1 cellular context compared by ENCODE assay signal in the genomic region with DNA sequence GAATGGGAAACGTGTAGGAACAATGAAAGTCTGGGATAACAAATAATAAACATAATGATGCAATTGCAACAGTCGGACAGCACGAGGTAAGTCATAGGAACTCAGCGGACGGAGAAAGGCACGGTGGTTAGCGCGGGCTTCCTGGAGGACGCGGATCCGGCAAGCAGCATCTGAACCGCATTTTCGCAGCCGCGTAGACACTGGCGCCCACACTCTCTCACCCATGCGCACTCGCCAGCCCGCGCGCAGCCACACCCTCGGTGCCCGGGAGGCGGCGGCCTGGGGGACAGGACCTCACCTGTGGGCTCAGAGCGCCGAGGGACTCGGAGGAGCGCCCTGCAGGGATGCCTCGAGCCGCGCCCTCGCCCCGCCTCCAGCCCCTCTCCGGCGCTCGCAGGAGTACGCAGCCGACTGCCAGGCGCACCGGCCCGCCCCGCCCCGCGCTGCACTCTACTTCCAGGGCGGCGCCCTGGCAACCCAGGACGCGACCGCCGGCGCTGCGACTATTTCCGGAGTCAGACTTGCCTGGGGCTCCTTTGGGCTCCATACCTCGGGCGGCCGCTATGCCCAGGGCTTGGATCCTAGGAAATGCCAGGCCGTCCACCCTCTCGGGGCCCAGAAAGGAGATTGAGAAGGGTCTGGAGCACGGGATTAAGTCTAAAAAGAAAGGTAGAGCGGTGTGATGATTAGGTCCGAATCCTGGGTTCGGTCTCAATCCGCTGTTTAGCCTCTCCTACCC.
TF ChIP-seq lines count a peak whose summit lies in the region.

A gene (minus strand): TSS at position 413 of the 739 bp plus-strand sequence. CDS start 13,805 bp downstream, outside the sequence.

TF ChIP-seq in HepG2, 621 proteins besides CTCF, POLR2A, EP300 and RAD21 (continued from another document and continues in another):
- TF ChIP-seq SAP130 (CRISPR knock-in tag; IDR thresholded peaks at IDR 0.05; ENCODE audit: low read depth) = peak; percentile 99
- no peak for TF ChIP-seq SP1 (IDR thresholded peaks at IDR 0.05)
- 0 out of 2 replicates have a peak, but pooled peaks have one; percentile 21 for TF ChIP-seq SP1 (CRISPR knock-in tag; IDR thresholded peaks at IDR 0.05)
- TF ChIP-seq ZNF33B (CRISPR knock-in tag; IDR thresholded peaks at IDR 0.05) = peak; percentile 61; the same call in 1 of the 2 replicates
- TF ChIP-seq, protein P1, sequence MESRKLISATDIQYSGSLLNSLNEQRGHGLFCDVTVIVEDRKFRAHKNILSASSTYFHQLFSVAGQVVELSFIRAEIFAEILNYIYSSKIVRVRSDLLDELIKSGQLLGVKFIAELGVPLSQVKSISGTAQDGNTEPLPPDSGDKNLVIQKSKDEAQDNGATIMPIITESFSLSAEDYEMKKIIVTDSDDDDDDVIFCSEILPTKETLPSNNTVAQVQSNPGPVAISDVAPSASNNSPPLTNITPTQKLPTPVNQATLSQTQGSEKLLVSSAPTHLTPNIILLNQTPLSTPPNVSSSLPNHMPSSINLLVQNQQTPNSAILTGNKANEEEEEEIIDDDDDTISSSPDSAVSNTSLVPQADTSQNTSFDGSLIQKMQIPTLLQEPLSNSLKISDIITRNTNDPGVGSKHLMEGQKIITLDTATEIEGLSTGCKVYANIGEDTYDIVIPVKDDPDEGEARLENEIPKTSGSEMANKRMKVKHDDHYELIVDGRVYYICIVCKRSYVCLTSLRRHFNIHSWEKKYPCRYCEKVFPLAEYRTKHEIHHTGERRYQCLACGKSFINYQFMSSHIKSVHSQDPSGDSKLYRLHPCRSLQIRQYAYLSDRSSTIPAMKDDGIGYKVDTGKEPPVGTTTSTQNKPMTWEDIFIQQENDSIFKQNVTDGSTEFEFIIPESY (CRISPR knock-in tag; IDR thresholded peaks at IDR 0.05) = peak; percentile 33; the same call in 1 of the 2 replicates
- TF ChIP-seq POGZ (CRISPR knock-in tag; IDR thresholded peaks at IDR 0.05) = peak; percentile 65
- no peak for TF ChIP-seq FOXK2 (IDR thresholded peaks at IDR 0.05)
- TF ChIP-seq, protein P2, sequence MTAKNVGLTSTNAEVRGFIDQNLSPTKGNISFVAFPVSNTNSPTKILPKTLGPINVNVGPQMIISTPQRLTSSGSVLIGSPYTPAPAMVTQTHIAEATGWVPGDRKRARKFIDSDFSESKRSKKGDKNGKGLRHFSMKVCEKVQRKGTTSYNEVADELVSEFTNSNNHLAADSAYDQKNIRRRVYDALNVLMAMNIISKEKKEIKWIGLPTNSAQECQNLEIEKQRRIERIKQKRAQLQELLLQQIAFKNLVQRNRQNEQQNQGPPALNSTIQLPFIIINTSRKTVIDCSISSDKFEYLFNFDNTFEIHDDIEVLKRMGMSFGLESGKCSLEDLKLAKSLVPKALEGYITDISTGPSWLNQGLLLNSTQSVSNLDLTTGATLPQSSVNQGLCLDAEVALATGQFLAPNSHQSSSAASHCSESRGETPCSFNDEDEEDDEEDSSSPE (CRISPR knock-in tag; IDR thresholded peaks at IDR 0.05) = peak; percentile 75
- no peak for TF ChIP-seq NAIF1 (CRISPR knock-in tag; IDR thresholded peaks at IDR 0.05; ENCODE audit: borderline replicate concordance)
- peak; percentile 78; the same call in 1 of the 2 replicates for TF ChIP-seq ZNF224 (CRISPR knock-in tag; IDR thresholded peaks at IDR 0.05)
- peak; percentile 97 for TF ChIP-seq RBM22 (optimal IDR thresholded peaks at IDR 0.05; ENCODE audit: low read length)
- TF ChIP-seq, protein P3, sequence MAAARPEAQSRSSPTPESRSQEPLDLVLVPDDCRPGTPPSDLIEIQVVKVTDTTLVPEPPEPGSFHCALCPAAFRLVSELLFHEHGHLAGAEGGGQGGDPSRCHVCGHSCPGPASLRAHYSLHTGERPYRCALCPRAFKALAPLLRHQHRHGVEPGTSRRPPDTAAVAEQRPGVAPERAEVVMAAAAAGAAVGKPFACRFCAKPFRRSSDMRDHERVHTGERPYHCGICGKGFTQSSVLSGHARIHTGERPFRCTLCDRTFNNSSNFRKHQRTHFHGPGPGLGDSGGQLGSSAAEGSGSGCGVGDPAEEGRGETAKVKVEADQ (CRISPR knock-in tag; IDR thresholded peaks at IDR 0.05; ENCODE audit: borderline replicate concordance) = peak; percentile 85; the same call in 1 of the 2 replicates
- TF ChIP-seq, protein P4, sequence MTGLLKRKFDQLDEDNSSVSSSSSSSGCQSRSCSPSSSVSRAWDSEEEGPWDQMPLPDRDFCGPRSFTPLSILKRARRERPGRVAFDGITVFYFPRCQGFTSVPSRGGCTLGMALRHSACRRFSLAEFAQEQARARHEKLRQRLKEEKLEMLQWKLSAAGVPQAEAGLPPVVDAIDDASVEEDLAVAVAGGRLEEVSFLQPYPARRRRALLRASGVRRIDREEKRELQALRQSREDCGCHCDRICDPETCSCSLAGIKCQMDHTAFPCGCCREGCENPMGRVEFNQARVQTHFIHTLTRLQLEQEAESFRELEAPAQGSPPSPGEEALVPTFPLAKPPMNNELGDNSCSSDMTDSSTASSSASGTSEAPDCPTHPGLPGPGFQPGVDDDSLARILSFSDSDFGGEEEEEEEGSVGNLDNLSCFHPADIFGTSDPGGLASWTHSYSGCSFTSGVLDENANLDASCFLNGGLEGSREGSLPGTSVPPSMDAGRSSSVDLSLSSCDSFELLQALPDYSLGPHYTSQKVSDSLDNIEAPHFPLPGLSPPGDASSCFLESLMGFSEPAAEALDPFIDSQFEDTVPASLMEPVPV (CRISPR knock-in tag; IDR thresholded peaks at IDR 0.05) = peak; percentile 72; the same call in 1 of the 2 replicates
- TF ChIP-seq, protein P5, sequence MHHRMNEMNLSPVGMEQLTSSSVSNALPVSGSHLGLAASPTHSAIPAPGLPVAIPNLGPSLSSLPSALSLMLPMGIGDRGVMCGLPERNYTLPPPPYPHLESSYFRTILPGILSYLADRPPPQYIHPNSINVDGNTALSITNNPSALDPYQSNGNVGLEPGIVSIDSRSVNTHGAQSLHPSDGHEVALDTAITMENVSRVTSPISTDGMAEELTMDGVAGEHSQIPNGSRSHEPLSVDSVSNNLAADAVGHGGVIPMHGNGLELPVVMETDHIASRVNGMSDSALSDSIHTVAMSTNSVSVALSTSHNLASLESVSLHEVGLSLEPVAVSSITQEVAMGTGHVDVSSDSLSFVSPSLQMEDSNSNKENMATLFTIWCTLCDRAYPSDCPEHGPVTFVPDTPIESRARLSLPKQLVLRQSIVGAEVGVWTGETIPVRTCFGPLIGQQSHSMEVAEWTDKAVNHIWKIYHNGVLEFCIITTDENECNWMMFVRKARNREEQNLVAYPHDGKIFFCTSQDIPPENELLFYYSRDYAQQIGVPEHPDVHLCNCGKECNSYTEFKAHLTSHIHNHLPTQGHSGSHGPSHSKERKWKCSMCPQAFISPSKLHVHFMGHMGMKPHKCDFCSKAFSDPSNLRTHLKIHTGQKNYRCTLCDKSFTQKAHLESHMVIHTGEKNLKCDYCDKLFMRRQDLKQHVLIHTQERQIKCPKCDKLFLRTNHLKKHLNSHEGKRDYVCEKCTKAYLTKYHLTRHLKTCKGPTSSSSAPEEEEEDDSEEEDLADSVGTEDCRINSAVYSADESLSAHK (CRISPR knock-in tag; IDR thresholded peaks at IDR 0.05; ENCODE audit: borderline replicate concordance) = no peak
- no peak for TF ChIP-seq U2AF1 (optimal IDR thresholded peaks at IDR 0.05; ENCODE audit: low read depth, low read length)
- no peak for TF ChIP-seq NR2F2 (IDR thresholded peaks at IDR 0.05; ENCODE audit: borderline replicate concordance, low read depth)
- TF ChIP-seq, protein P6, sequence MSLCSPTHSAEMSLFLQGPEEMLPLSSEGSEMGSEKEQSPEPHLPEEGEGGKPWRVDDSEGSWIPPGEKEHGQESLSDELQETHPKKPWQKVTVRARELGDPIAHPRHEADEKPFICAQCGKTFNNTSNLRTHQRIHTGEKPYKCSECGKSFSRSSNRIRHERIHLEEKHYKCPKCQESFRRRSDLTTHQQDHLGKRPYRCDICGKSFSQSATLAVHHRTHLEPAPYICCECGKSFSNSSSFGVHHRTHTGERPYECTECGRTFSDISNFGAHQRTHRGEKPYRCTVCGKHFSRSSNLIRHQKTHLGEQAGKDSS (CRISPR knock-in tag; IDR thresholded peaks at IDR 0.05; ENCODE audit: borderline replicate concordance, low read depth) = no peak
- TF ChIP-seq, protein P7, sequence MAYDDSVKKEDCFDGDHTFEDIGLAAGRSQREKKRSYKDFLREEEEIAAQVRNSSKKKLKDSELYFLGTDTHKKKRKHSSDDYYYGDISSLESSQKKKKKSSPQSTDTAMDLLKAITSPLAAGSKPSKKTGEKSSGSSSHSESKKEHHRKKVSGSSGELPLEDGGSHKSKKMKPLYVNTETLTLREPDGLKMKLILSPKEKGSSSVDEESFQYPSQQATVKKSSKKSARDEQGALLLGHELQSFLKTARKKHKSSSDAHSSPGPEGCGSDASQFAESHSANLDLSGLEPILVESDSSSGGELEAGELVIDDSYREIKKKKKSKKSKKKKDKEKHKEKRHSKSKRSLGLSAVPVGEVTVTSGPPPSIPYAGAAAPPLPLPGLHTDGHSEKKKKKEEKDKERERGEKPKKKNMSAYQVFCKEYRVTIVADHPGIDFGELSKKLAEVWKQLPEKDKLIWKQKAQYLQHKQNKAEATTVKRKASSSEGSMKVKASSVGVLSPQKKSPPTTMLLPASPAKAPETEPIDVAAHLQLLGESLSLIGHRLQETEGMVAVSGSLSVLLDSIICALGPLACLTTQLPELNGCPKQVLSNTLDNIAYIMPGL (CRISPR knock-in tag; IDR thresholded peaks at IDR 0.05; ENCODE audit: borderline replicate concordance in 1 of 2, low read depth in 1 of 2) = peak in 1 of 2 experiments; percentile 69; a peak in 2 of 4 replicates
- 0 out of 2 replicates have a peak, but pooled peaks have one; percentile 32 for TF ChIP-seq ZNF121 (CRISPR knock-in tag; IDR thresholded peaks at IDR 0.05)
- 0 out of 2 replicates have a peak, but pooled peaks have one; percentile 41 for TF ChIP-seq ETV6 (CRISPR knock-in tag; conservative IDR thresholded peaks at IDR 0.05)
- no peak for TF ChIP-seq ZNF737 (CRISPR knock-in tag; IDR thresholded peaks at IDR 0.05; ENCODE audit: borderline replicate concordance)
- TF ChIP-seq ZNF773 (CRISPR knock-in tag; IDR thresholded peaks at IDR 0.05; ENCODE audit: borderline replicate concordance) = no peak; the same call in 1 of the 2 replicates
- TF ChIP-seq FOXA3 (CRISPR knock-in tag; IDR thresholded peaks at IDR 0.05) = no peak; the same call in 1 of the 2 replicates
- peak; percentile 40; the same call in 1 of the 2 replicates for TF ChIP-seq ARHGAP35 (CRISPR knock-in tag; IDR thresholded peaks at IDR 0.05; ENCODE audit: borderline replicate concordance)
- TF ChIP-seq, protein P8, sequence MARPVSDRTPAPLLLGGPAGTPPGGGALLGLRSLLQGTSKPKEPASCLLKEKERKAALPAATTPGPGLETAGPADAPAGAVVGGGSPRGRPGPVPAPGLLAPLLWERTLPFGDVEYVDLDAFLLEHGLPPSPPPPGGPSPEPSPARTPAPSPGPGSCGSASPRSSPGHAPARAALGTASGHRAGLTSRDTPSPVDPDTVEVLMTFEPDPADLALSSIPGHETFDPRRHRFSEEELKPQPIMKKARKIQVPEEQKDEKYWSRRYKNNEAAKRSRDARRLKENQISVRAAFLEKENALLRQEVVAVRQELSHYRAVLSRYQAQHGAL (CRISPR knock-in tag; IDR thresholded peaks at IDR 0.05; ENCODE audit: not compliant biosample characterization) = no peak
- TF ChIP-seq CBFB (CRISPR knock-in tag; IDR thresholded peaks at IDR 0.05) = peak; percentile 48; the same call in 1 of the 2 replicates
- TF ChIP-seq ZZZ3 (CRISPR knock-in tag; IDR thresholded peaks at IDR 0.05; ENCODE audit: borderline replicate concordance) = no peak
- TF ChIP-seq, protein P9, sequence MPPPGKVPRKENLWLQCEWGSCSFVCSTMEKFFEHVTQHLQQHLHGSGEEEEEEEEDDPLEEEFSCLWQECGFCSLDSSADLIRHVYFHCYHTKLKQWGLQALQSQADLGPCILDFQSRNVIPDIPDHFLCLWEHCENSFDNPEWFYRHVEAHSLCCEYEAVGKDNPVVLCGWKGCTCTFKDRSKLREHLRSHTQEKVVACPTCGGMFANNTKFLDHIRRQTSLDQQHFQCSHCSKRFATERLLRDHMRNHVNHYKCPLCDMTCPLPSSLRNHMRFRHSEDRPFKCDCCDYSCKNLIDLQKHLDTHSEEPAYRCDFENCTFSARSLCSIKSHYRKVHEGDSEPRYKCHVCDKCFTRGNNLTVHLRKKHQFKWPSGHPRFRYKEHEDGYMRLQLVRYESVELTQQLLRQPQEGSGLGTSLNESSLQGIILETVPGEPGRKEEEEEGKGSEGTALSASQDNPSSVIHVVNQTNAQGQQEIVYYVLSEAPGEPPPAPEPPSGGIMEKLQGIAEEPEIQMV (CRISPR knock-in tag; IDR thresholded peaks at IDR 0.05; ENCODE audit: low read depth) = peak; percentile 28; the same call in 1 of the 2 replicates
- no peak for TF ChIP-seq ZNF484 (CRISPR knock-in tag; IDR thresholded peaks at IDR 0.05; ENCODE audit: borderline replicate concordance, low read depth)
- TF ChIP-seq, protein P10, sequence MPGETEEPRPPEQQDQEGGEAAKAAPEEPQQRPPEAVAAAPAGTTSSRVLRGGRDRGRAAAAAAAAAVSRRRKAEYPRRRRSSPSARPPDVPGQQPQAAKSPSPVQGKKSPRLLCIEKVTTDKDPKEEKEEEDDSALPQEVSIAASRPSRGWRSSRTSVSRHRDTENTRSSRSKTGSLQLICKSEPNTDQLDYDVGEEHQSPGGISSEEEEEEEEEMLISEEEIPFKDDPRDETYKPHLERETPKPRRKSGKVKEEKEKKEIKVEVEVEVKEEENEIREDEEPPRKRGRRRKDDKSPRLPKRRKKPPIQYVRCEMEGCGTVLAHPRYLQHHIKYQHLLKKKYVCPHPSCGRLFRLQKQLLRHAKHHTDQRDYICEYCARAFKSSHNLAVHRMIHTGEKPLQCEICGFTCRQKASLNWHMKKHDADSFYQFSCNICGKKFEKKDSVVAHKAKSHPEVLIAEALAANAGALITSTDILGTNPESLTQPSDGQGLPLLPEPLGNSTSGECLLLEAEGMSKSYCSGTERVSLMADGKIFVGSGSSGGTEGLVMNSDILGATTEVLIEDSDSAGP (CRISPR knock-in tag; IDR thresholded peaks at IDR 0.05; ENCODE audit: borderline replicate concordance) = peak; percentile 82
- TF ChIP-seq, protein P11, sequence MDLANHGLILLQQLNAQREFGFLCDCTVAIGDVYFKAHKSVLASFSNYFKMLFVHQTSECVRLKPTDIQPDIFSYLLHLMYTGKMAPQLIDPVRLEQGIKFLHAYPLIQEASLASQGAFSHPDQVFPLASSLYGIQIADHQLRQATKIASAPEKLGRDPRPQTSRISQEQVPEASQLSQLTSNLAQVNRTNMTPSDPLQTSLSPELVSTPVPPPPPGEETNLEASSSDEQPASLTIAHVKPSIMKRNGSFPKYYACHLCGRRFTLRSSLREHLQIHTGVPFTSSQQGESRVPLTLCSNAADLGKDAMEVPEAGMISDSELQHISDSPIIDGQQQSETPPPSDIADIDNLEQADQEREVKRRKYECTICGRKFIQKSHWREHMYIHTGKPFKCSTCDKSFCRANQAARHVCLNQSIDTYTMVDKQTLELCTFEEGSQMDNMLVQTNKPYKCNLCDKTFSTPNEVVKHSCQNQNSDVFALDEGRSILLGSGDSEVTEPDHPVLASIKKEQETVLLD (CRISPR knock-in tag; IDR thresholded peaks at IDR 0.05; ENCODE audit: low read depth) = 0 out of 2 replicates have a peak, but pooled peaks have one; percentile 19
- no peak for TF ChIP-seq ZNF546 (CRISPR knock-in tag; conservative IDR thresholded peaks at IDR 0.05)
- 0 out of 2 replicates have a peak, but pooled peaks have one; percentile 45 for TF ChIP-seq HIVEP1 (CRISPR knock-in tag; IDR thresholded peaks at IDR 0.05)
- TF ChIP-seq SALL1 (CRISPR knock-in tag; IDR thresholded peaks at IDR 0.05) = peak; percentile 74
